Comparison of ENCODE assay signal across 2 cellular contexts in the genomic region with DNA sequence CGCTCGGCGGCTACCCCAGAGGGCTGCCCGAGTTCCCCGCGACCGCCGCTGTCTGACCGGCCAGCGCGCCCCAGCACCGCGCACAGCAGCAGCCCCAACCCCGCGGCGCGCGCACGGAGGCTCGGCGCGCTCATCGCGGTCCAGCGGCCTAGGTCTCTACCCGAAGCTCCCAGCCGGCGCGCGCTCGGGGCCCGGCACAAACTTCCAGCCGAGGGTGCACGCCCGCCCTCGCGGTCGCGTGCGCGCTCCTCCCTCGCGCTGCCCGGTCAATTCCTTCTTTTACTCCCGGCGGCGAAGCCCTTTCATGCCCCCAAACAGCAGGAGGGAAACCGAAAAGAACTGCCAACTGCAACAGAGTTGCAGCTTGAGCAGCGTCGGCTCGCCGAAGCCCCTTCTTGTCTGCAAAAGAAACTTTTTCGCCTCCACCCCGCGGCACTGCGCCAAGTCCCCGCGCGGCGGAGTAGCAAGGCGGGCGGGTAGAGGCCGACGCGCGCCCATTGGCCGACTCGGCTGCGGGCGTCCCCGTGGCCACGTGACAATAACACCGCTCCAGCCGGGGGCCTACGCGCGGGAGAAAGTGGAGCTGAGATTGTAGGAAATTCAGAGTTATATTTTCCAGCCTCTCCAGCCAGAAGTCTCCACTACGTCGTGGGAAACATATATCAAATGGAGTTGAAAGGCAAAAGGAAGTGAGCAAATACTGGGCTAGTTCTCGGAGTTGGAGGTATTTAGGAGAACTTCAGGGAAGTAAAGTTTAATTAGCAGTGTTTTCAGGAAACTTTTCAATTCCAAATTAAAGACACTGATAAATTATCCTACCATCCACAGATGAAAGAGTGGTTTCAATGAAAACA.
TF ChIP-seq lines count a peak whose summit lies in the region.

A gene with protein sequence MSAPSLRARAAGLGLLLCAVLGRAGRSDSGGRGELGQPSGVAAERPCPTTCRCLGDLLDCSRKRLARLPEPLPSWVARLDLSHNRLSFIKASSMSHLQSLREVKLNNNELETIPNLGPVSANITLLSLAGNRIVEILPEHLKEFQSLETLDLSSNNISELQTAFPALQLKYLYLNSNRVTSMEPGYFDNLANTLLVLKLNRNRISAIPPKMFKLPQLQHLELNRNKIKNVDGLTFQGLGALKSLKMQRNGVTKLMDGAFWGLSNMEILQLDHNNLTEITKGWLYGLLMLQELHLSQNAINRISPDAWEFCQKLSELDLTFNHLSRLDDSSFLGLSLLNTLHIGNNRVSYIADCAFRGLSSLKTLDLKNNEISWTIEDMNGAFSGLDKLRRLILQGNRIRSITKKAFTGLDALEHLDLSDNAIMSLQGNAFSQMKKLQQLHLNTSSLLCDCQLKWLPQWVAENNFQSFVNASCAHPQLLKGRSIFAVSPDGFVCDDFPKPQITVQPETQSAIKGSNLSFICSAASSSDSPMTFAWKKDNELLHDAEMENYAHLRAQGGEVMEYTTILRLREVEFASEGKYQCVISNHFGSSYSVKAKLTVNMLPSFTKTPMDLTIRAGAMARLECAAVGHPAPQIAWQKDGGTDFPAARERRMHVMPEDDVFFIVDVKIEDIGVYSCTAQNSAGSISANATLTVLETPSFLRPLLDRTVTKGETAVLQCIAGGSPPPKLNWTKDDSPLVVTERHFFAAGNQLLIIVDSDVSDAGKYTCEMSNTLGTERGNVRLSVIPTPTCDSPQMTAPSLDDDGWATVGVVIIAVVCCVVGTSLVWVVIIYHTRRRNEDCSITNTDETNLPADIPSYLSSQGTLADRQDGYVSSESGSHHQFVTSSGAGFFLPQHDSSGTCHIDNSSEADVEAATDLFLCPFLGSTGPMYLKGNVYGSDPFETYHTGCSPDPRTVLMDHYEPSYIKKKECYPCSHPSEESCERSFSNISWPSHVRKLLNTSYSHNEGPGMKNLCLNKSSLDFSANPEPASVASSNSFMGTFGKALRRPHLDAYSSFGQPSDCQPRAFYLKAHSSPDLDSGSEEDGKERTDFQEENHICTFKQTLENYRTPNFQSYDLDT (minus strand): TSS at position 403 of the 854 bp plus-strand sequence. CDS start 269 bp downstream, at position 134.

TF ChIP-seq in Ishikawa, 13 proteins besides CTCF, POLR2A, EP300 and RAD21 (continued from another document):
- TF ChIP-seq USF1 (IDR thresholded peaks at IDR 0.05) (peak; percentile 99), FOXM1 (IDR thresholded peaks at IDR 0.05; ENCODE audit: borderline replicate concordance, low read depth) (0 out of 2 replicates have a peak, but pooled peaks have one; percentile 29), CEBPB (IDR thresholded peaks at IDR 0.05) (no peak), TAF1 (IDR thresholded peaks at IDR 0.05; ENCODE audit: low read depth) (peak; percentile 45), NFIC (IDR thresholded peaks at IDR 0.05) (peak; percentile 93), EGR1 (IDR thresholded peaks at IDR 0.05) (no peak), ZBTB7A (IDR thresholded peaks at IDR 0.05; ENCODE audit: low read depth) (no peak), YY1 (IDR thresholded peaks at IDR 0.05; ENCODE audit: low read depth) (no peak), TEAD4 (IDR thresholded peaks at IDR 0.05) (no peak), TCF12 (IDR thresholded peaks at IDR 0.05; ENCODE audit: low read depth) (no peak)
- TF ChIP-seq, protein P1, sequence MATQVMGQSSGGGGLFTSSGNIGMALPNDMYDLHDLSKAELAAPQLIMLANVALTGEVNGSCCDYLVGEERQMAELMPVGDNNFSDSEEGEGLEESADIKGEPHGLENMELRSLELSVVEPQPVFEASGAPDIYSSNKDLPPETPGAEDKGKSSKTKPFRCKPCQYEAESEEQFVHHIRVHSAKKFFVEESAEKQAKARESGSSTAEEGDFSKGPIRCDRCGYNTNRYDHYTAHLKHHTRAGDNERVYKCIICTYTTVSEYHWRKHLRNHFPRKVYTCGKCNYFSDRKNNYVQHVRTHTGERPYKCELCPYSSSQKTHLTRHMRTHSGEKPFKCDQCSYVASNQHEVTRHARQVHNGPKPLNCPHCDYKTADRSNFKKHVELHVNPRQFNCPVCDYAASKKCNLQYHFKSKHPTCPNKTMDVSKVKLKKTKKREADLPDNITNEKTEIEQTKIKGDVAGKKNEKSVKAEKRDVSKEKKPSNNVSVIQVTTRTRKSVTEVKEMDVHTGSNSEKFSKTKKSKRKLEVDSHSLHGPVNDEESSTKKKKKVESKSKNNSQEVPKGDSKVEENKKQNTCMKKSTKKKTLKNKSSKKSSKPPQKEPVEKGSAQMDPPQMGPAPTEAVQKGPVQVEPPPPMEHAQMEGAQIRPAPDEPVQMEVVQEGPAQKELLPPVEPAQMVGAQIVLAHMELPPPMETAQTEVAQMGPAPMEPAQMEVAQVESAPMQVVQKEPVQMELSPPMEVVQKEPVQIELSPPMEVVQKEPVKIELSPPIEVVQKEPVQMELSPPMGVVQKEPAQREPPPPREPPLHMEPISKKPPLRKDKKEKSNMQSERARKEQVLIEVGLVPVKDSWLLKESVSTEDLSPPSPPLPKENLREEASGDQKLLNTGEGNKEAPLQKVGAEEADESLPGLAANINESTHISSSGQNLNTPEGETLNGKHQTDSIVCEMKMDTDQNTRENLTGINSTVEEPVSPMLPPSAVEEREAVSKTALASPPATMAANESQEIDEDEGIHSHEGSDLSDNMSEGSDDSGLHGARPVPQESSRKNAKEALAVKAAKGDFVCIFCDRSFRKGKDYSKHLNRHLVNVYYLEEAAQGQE (IDR thresholded peaks at IDR 0.05; ENCODE audit: low read depth), result no peak
- TF ChIP-seq, protein P2, sequence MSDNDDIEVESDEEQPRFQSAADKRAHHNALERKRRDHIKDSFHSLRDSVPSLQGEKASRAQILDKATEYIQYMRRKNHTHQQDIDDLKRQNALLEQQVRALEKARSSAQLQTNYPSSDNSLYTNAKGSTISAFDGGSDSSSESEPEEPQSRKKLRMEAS (IDR thresholded peaks at IDR 0.05), result peak; percentile 95

TF ChIP-seq in H1, 55 proteins besides CTCF, POLR2A, EP300 and RAD21 (continued from another document):
- TF ChIP-seq CHD7 (IDR thresholded peaks at IDR 0.05; ENCODE audit: insufficient replicate concordance, low read length) (no peak), TAF7 (optimal IDR thresholded peaks at IDR 0.05; ENCODE audit: borderline replicate concordance, low read depth, low read length) (no peak), RBBP5 (IDR thresholded peaks at IDR 0.05; ENCODE audit: borderline replicate concordance, low read depth, low read length) (peak; percentile 95), E2F6 (IDR thresholded peaks at IDR 0.05) (peak; percentile 95), ASH2L (IDR thresholded peaks at IDR 0.05; ENCODE audit: low read length) (peak; percentile 87), JUND (IDR thresholded peaks at IDR 0.05; ENCODE audit: low read length) (no peak), SP4 (IDR thresholded peaks at IDR 0.05; ENCODE audit: low read length) (no peak), USF2 (IDR thresholded peaks at IDR 0.05; ENCODE audit: low read length) (peak; percentile 73), TAF1 (IDR thresholded peaks at IDR 0.05; ENCODE audit: low read depth, low read length) (peak; percentile 58; the same call in 1 of the 2 replicates), BACH1 (IDR thresholded peaks at IDR 0.05; ENCODE audit: low read length) (0 out of 2 replicates have a peak, but pooled peaks have one; percentile 7), RXRA (IDR thresholded peaks at IDR 0.05; ENCODE audit: insufficient read depth, low read depth, low read length) (no peak), SAP30 (IDR thresholded peaks at IDR 0.05; ENCODE audit: insufficient read depth, insufficient replicate concordance, low read length) (no peak), NRF1 (IDR thresholded peaks at IDR 0.05; ENCODE audit: low read depth, low read length) (no peak), ZNF274 (IDR thresholded peaks at IDR 0.05; ENCODE audit: borderline replicate concordance, extremely low read depth, low read length) (no peak)
- TF ChIP-seq, protein P2 (IDR thresholded peaks at IDR 0.05), result peak; percentile 73
